ENCODE assay signal across 15 cellular contexts in the genomic region with DNA sequence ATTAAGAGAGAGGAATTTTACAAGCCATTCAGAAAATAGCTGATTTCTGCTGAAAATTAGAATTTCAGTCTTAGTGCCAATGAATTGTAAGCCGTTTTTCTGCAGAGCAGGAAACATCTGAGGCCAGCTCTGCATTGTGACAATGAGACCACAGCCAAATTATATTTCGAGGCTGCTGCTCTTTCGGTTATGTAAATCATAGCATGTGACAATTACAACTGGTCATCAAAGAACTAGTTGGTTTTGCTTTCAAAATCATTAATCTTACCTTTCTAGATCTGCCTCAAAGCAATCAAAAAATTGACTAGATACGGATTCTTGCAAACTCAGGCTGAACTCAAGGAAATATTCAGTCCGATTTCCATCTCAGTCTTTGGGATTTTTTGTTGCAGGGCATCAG. TPM values are rescaled to one million over a fixed set of nuclear protein-coding genes. Genes with fewer than 3 reads are reported as not detected.
DNase-seq lines count a peak whose midpoint lies in the region; ATAC-seq and TF ChIP-seq lines count a peak whose summit lies in the region.
"Had no signal": no experiment of that assay in that cellular context is flagged by ENCODE, and none has a peak within 500 bp of the region (broad histone marks: within the 10 kb centered on the region; RNA-seq: fewer than 3 reads in every experiment).

No MANE protein-coding gene starts in this region.

- ATAC-seq in GM18517 (IDR thresholded peaks at IDR 0.05; ENCODE audit: unreplicated experiment) (peak; percentile 98), GM21381 (IDR thresholded peaks at IDR 0.05; ENCODE audit: unreplicated experiment) (peak; percentile 94), HG03064 (IDR thresholded peaks at IDR 0.05; ENCODE audit: low read depth, unreplicated experiment) (peak; percentile 87), upper lobe of left lung (ENCODE audit: low FRiP score in 2 of 2) (no peak)
- ATAC-seq: esophagus mucosa had no signal

- H3K27me3 ChIP-seq in tibial nerve = no peaks in the 10 kb centered on the region
- no peaks in the 10 kb centered on the region for H3K27me3 ChIP-seq in upper lobe of left lung
- H3K27me3 ChIP-seq: pancreas, vagina had no signal

- H3K36me3 ChIP-seq in tibial nerve = no peaks in the 10 kb centered on the region
- H3K36me3 ChIP-seq in upper lobe of left lung = no peaks in the 10 kb centered on the region
- H3K36me3 ChIP-seq: pancreas, vagina had no signal

- H3K27ac ChIP-seq in tibial nerve (no peak overlapping the region), upper lobe of left lung (no peak overlapping the region)
- H3K27ac ChIP-seq: pancreas, vagina had no signal

- no peak for TF ChIP-seq CTCF in tibial nerve (IDR thresholded peaks at IDR 0.05)
- no peak for TF ChIP-seq CTCF in upper lobe of left lung (IDR thresholded peaks at IDR 0.05)

- H3K4me1 ChIP-seq in tibial nerve (no peaks in the 10 kb centered on the region), upper lobe of left lung (no peaks in the 10 kb centered on the region)
- H3K4me1 ChIP-seq: pancreas, vagina had no signal

- TF ChIP-seq EP300 in tibial nerve (IDR thresholded peaks at IDR 0.05) (no peak), upper lobe of left lung (IDR thresholded peaks at IDR 0.05) (no peak)

- DNase-seq in OCI-M1 (lab: John Stamatoyannopoulos, UW) = peak; percentile 6
- no peak for DNase-seq in tibial nerve (ENCODE audit: low spot score in 2 of 2)
- no peak for DNase-seq in activated CD8-positive, alpha-beta memory T cell treated with anti-CD3 and anti-CD28 coated beads, Interleukin-2, amount 50 U/mL, for 4 hours
- no peak for DNase-seq in DMS79 (lab: John Stamatoyannopoulos, UW)
- no peak for DNase-seq in upper lobe of left lung
- DNase-seq: activated CD4-positive, alpha-beta T cell treated with anti-CD3 and anti-CD28 coated beads, Interleukin-2, amount 10 ng/mL, durations not matched to agents 7 days and 5 days; COR-L47; H9; NCI-H1092; pancreas had no signal

- H3K4me3 ChIP-seq in tibial nerve = no peak overlapping the region
- H3K4me3 ChIP-seq in upper lobe of left lung = no peak overlapping the region
- H3K4me3 ChIP-seq: pancreas, vagina had no signal

- WGBS in tibial nerve, 2 donors = 54 to 63% methylated on average over 5 of the region's 5 CpGs
- 35 to 51% methylated on average over 5 of the region's 5 CpGs for WGBS in upper lobe of left lung, 2 donors

- no peak for TF ChIP-seq POLR2A in tibial nerve (IDR thresholded peaks at IDR 0.05)
- TF ChIP-seq POLR2A in upper lobe of left lung (IDR thresholded peaks at IDR 0.05) = no peak

- no peaks in the 10 kb centered on the region for H3K9me3 ChIP-seq in tibial nerve
- H3K9me3 ChIP-seq in upper lobe of left lung = no peaks in the 10 kb centered on the region
- H3K9me3 ChIP-seq: pancreas, vagina had no signal

RNA-seq across cellular contexts. Expression of a gene that starts 33.4 kb away (rescaled TPM):
- not detected for total RNA-seq in tibial nerve
- not detected for total RNA-seq in upper lobe of left lung
- total RNA-seq: activated CD4-positive, alpha-beta T cell treated with anti-CD3 and anti-CD28 coated beads, Interleukin-2, amount 10 ng/mL, durations not matched to agents 7 days and 5 days; esophagus mucosa; vagina had no signal

Comparison
In these comparisons a context has a peak if more than half of its experiments do, and no peak if none do; other contexts are left out.
1. ATAC-seq: peak in GM18517 (single experiment), GM21381 (single experiment) and HG03064 (single experiment); none in upper lobe of left lung (0 of 2).